Comparison of ENCODE assay signal across 9 cellular contexts in the genomic region with DNA sequence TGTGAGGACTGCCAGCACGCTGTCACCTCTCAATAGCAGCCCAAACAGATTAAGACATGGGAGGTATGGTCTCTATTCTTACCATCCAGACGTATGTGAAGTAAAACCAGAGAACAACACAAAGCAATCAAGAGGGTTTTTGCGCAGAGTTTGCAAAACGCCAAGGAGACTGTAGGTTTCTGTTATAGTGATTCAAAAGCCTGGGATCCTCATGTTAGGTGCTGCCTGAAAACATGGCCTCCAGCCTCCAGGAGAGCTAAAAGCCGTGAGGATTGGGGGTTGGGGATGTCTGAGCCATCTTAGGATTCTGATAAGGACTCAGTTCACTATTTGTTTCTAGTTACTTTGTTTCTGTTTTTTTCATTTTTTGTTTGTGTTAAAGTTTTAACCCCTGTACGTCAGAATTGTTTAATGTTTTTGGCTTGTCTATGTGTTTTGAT. TPM values are rescaled to one million over a fixed set of nuclear protein-coding genes. Genes with fewer than 3 reads are reported as not detected.
DNase-seq lines count a peak whose midpoint lies in the region; ATAC-seq and TF ChIP-seq lines count a peak whose summit lies in the region.
"Had no signal": no experiment of that assay in that cellular context is flagged by ENCODE, and none has a peak within 500 bp of the region (broad histone marks: within the 10 kb centered on the region; RNA-seq: fewer than 3 reads in every experiment).

No MANE protein-coding gene starts in this region.

- intact Hi-C loops in CD4-positive, alpha-beta memory T cell (cut with micrococcal nuclease): loop anchor here (5.0 kb wide), 1 partner anchor 370 kb away; no protein-coding TSS in a partner anchor

- no peaks in the 10 kb centered on the region for H3K27me3 ChIP-seq in CD4-positive, alpha-beta memory T cell (ENCODE audit: insufficient read depth, low read length)
- peaks cover 0 to 2% (median 0%) of the 10 kb centered on the region in 5 donors for H3K27me3 ChIP-seq in subcutaneous abdominal adipose tissue (ENCODE audit: control insufficient read depth in 5 of 5, insufficient read depth in 4 of 5, low read length in 5 of 5)
- H3K27me3 ChIP-seq: foreskin keratinocyte had no signal

- TF ChIP-seq RAD21 in Ishikawa (IDR thresholded peaks at IDR 0.05; ENCODE audit: low read depth): no peak

- no peak for ATAC-seq in GM21381 (IDR thresholded peaks at IDR 0.05; ENCODE audit: unreplicated experiment)
- ATAC-seq: foreskin keratinocyte had no signal

- H3K9me3 ChIP-seq in CD4-positive, alpha-beta memory T cell (ENCODE audit: control insufficient read depth in 1 of 2, low read length in 2 of 2): no peaks in the 10 kb centered on the region
- H3K9me3 ChIP-seq in subcutaneous abdominal adipose tissue (ENCODE audit: control insufficient read depth in 5 of 5, low read length in 5 of 5): no peaks in the 10 kb centered on the region

- TF ChIP-seq EP300 in Ishikawa (IDR thresholded peaks at IDR 0.05; ENCODE audit: borderline replicate concordance): no peak

- H3K4me1 ChIP-seq in CD4-positive, alpha-beta memory T cell (ENCODE audit: insufficient read depth, low read length): peaks cover 53% of the 10 kb centered on the region
- peaks cover 2 to 30% (median 13%) of the 10 kb centered on the region in 5 donors for H3K4me1 ChIP-seq in subcutaneous abdominal adipose tissue (ENCODE audit: control insufficient read depth in 5 of 5, insufficient read depth in 5 of 5, low read length in 5 of 5)

- H3K27ac Mint-ChIP-seq in CD4-positive, alpha-beta memory T cell: peak overlapping the region; percentile 86 to 95 (median 90)
- peak overlapping the region; percentile 95 for H3K27ac Mint-ChIP-seq in activated CD4-positive, alpha-beta T cell treated with anti-CD3 and anti-CD28 coated beads, Interleukin-2, amount 10 ng/mL, durations not matched to agents 7 days and 5 days

- peaks cover 3 to 12% of the 10 kb centered on the region in 2 donors for H3K36me3 Mint-ChIP-seq in CD4-positive, alpha-beta memory T cell
- H3K36me3 Mint-ChIP-seq in activated CD4-positive, alpha-beta T cell treated with anti-CD3 and anti-CD28 coated beads, Interleukin-2, amount 10 ng/mL, durations not matched to agents 7 days and 5 days (ENCODE audit: low read depth): peaks cover 11% of the 10 kb centered on the region

- peak overlapping the region in 3 of 5 donors; percentile 56 to 71 (median 69) for H3K9ac ChIP-seq in subcutaneous abdominal adipose tissue (ENCODE audit: low read length in 5 of 5)

- CTCF ChIA-PET in CD4-positive, alpha-beta memory T cell (lab: Charles Lee; ENCODE audit: partially characterized antibody): interaction anchor here (1.2 to 1.5 kb wide), 4 partner anchors 12 to 299 kb away, joined by 3 to 5 read pairs (median 4); no protein-coding TSS in a partner anchor
- CTCF ChIA-PET in activated CD4-positive, alpha-beta T cell treated with anti-CD3 and anti-CD28 coated beads, Interleukin-2, amount 10 ng/mL, durations not matched to agents 7 days and 5 days (lab: Charles Lee): interaction anchor here (0.5 to 1.4 kb wide), 5 partner anchors 10 to 399 kb away, joined by 3 to 4 read pairs (median 3); no protein-coding TSS in a partner anchor

- POLR2A ChIA-PET in CD4-positive, alpha-beta memory T cell (lab: Charles Lee; ENCODE audit: partially characterized antibody): interaction anchor here (0.7 to 5.3 kb wide), 5 partner anchors 10 to 222 kb away, joined by 3 to 42 read pairs (median 10); a partner anchor contains a TSS
- POLR2A ChIA-PET in activated CD4-positive, alpha-beta T cell treated with anti-CD3 and anti-CD28 coated beads, Interleukin-2, amount 10 ng/mL, durations not matched to agents 7 days and 5 days (lab: Charles Lee): no interaction called here

- DNase-seq in CD4-positive, alpha-beta memory T cell: peak in 4 of 5 donors; percentile 11 to 51 (median 24)
- peak; percentile 41 for DNase-seq in activated CD4-positive, alpha-beta T cell treated with anti-CD3 and anti-CD28 coated beads, Interleukin-2, amount 10 ng/mL, durations not matched to agents 7 days and 5 days
- DNase-seq in glomerular visceral epithelial cell (ENCODE audit: extremely low spot score) (peak; percentile 29), NK-92 (lab: John Stamatoyannopoulos, UW; ENCODE audit: unreplicated experiment) (no peak)
- DNase-seq in activated CD8-positive, alpha-beta memory T cell treated with anti-CD3 and anti-CD28 coated beads, Interleukin-2, amount 50 U/mL, for 48 hours: no peak

- peak overlapping the region; percentile 58 for H3K27ac ChIP-seq in CD4-positive, alpha-beta memory T cell (ENCODE audit: low read depth, low read length)
- peak overlapping the region; percentile 37 for H3K27ac ChIP-seq in subcutaneous abdominal adipose tissue (ENCODE audit: low read depth, low read length)
- H3K27ac ChIP-seq: foreskin keratinocyte had no signal

- H3K27me3 Mint-ChIP-seq in CD4-positive, alpha-beta memory T cell: no peaks in the 10 kb centered on the region
- no peaks in the 10 kb centered on the region for H3K27me3 Mint-ChIP-seq in activated CD4-positive, alpha-beta T cell treated with anti-CD3 and anti-CD28 coated beads, Interleukin-2, amount 10 ng/mL, durations not matched to agents 7 days and 5 days

- H3K4me1 Mint-ChIP-seq in CD4-positive, alpha-beta memory T cell: peaks cover 25 to 75% (median 51%) of the 10 kb centered on the region in 4 donors
- H3K4me1 Mint-ChIP-seq in activated CD4-positive, alpha-beta T cell treated with anti-CD3 and anti-CD28 coated beads, Interleukin-2, amount 10 ng/mL, durations not matched to agents 7 days and 5 days: peaks cover 60% of the 10 kb centered on the region

- H3K9me3 Mint-ChIP-seq in CD4-positive, alpha-beta memory T cell: peaks cover 0 to 3% (median 0%) of the 10 kb centered on the region in 8 donors
- peaks cover 8% of the 10 kb centered on the region for H3K9me3 Mint-ChIP-seq in activated CD4-positive, alpha-beta T cell treated with anti-CD3 and anti-CD28 coated beads, Interleukin-2, amount 10 ng/mL, durations not matched to agents 7 days and 5 days

- peak overlapping the region; percentile 85 to 92 (median 87) for H3K4me3 Mint-ChIP-seq in CD4-positive, alpha-beta memory T cell
- H3K4me3 Mint-ChIP-seq in activated CD4-positive, alpha-beta T cell treated with anti-CD3 and anti-CD28 coated beads, Interleukin-2, amount 10 ng/mL, durations not matched to agents 7 days and 5 days: peak overlapping the region; percentile 78

- H3K4me3 ChIP-seq in CD4-positive, alpha-beta memory T cell (ENCODE audit: low read length in 2 of 2): peak overlapping the region in 1 of 2 donors; percentile 35
- H3K4me3 ChIP-seq in subcutaneous abdominal adipose tissue (ENCODE audit: low read depth in 1 of 5, low read length in 5 of 5): peak overlapping the region; percentile 59 to 71 (median 61)

- no peaks in the 10 kb centered on the region for H3K36me3 ChIP-seq in CD4-positive, alpha-beta memory T cell (ENCODE audit: insufficient read depth, low read length)
- H3K36me3 ChIP-seq in subcutaneous abdominal adipose tissue (ENCODE audit: control insufficient read depth in 5 of 5, insufficient read depth in 5 of 5, low read length in 5 of 5): no peaks in the 10 kb centered on the region

TF ChIP-seq in Ishikawa, 13 proteins besides CTCF, POLR2A, EP300 and RAD21:
- TF ChIP-seq YY1 (IDR thresholded peaks at IDR 0.05; ENCODE audit: low read depth) (peak; percentile 69), FOXM1 (IDR thresholded peaks at IDR 0.05; ENCODE audit: borderline replicate concordance, low read depth) (no peak)
- TF ChIP-seq, protein P1, sequence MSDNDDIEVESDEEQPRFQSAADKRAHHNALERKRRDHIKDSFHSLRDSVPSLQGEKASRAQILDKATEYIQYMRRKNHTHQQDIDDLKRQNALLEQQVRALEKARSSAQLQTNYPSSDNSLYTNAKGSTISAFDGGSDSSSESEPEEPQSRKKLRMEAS (IDR thresholded peaks at IDR 0.05): 0 out of 2 replicates have a peak, but pooled peaks have one; percentile 25
TF ChIP-seq in Ishikawa: peak in this region for 2.

RNA-seq across cellular contexts. Expression of a gene that starts 4.2 kb away (rescaled TPM):
- 100 to 1,000 TPM; 109 to 114 TPM for total RNA-seq in CD4-positive, alpha-beta memory T cell
- polyA plus RNA-seq in CD4-positive, alpha-beta memory T cell: 100 to 1,000 TPM; 130 to 173 TPM
- total RNA-seq in activated CD4-positive, alpha-beta T cell treated with anti-CD3 and anti-CD28 coated beads, Interleukin-2, amount 10 ng/mL, durations not matched to agents 7 days and 5 days: 100 to 1,000 TPM; 210 to 235 TPM

RNA-seq across cellular contexts. Expression of a gene that starts 52.8 kb away (rescaled TPM):
- 10 to 100 TPM; 10.1 to 10.3 TPM for total RNA-seq in CD4-positive, alpha-beta memory T cell
- 1 to 10 TPM; 2.8 to 4.7 TPM for polyA plus RNA-seq in CD4-positive, alpha-beta memory T cell
- 1 to 10 TPM; 5.0 to 6.6 TPM for total RNA-seq in activated CD4-positive, alpha-beta T cell treated with anti-CD3 and anti-CD28 coated beads, Interleukin-2, amount 10 ng/mL, durations not matched to agents 7 days and 5 days

RNA-seq across cellular contexts. Expression of a gene that starts 53.2 kb away (rescaled TPM):
- 10 to 100 TPM; 53.5 to 57.2 TPM for total RNA-seq in CD4-positive, alpha-beta memory T cell
- polyA plus RNA-seq in CD4-positive, alpha-beta memory T cell: 10 to 100 TPM; 19.6 to 39.8 TPM
- 10 to 100 TPM; 36.0 to 39.9 TPM for total RNA-seq in activated CD4-positive, alpha-beta T cell treated with anti-CD3 and anti-CD28 coated beads, Interleukin-2, amount 10 ng/mL, durations not matched to agents 7 days and 5 days

RNA-seq across cellular contexts. Expression of a gene that starts 58.5 kb away (rescaled TPM):
- 1 to 10 TPM; 5.6 to 6.2 TPM for total RNA-seq in CD4-positive, alpha-beta memory T cell
- 1 to 10 TPM; 8.8 to 9.8 TPM for polyA plus RNA-seq in CD4-positive, alpha-beta memory T cell
- 10 to 100 TPM; 10.8 to 11.5 TPM for total RNA-seq in activated CD4-positive, alpha-beta T cell treated with anti-CD3 and anti-CD28 coated beads, Interleukin-2, amount 10 ng/mL, durations not matched to agents 7 days and 5 days

Comparison
In these comparisons a context has a peak if more than half of its experiments do, and no peak if none do; other contexts are left out.
1. DNase-seq: peak in CD4-positive, alpha-beta memory T cell (4 of 5), activated CD4-positive, alpha-beta T cell treated with anti-CD3 and anti-CD28 coated beads, Interleukin-2, amount 10 ng/mL, durations not matched to agents 7 days and 5 days (single experiment) and glomerular visceral epithelial cell (single experiment); none in NK-92 (single experiment) and activated CD8-positive, alpha-beta memory T cell treated with anti-CD3 and anti-CD28 coated beads, Interleukin-2, amount 50 U/mL, for 48 hours (single experiment).